In the genomic region with DNA sequence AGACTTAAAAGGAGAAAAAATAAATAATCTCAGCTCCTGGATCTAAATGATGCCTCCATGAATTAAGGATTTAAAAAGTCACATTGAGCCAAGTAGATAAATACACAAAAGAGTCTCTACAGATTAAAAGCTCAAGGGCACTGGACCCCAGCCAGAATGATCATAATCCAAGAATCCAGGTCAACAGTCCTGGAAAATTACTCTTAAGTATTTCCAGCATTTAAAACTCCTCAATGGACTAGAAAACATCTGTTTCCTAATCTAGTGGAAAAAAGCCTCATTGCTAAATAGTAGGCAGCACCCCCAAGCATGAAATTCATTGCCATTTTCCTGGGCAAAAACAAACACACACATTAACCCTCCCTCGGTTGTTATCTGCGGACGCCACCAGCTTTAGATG, we compare ENCODE assay signal across 22 cellular contexts.
DNase-seq lines count a peak whose midpoint lies in the region; ATAC-seq and TF ChIP-seq lines count a peak whose summit lies in the region.
"Had no signal": no experiment of that assay in that cellular context is flagged by ENCODE, and none has a peak within 500 bp of the region (broad histone marks: within the 10 kb centered on the region; RNA-seq: fewer than 3 reads in every experiment).

No MANE protein-coding gene starts in this region.

- H3K9me3 ChIP-seq in left ventricle myocardium inferior (replicated peaks) (no peaks in the 10 kb centered on the region), WERI-Rb-1 (ENCODE audit: severe bottlenecking) (no peaks in the 10 kb centered on the region), neural progenitor cell (ENCODE audit: low read depth) (no peaks in the 10 kb centered on the region)
- H3K9me3 ChIP-seq: HAP-1, MG63, vagina had no signal

- H3K9me3 Mint-ChIP-seq in nephron (no peaks in the 10 kb centered on the region), neural progenitor cell (no peaks in the 10 kb centered on the region)
- H3K9me3 Mint-ChIP-seq: activated naive CD4-positive, alpha-beta T cell treated with anti-CD3 and anti-CD28 coated beads, Interleukin-2, amount 50 U/mL, for 24 hours; CD8-positive, alpha-beta T cell; endodermal cell; T-helper 2 cell treated with Interferon-gamma antibody and Interleukin-4, amounts not matched to agents 5 μg/mL and 100 μg/mL, for 36 hours had no signal

- H3K27ac ChIP-seq in left ventricle myocardium inferior (replicated peaks) (peak overlapping the region; percentile 68), WERI-Rb-1 (no peak overlapping the region), neural progenitor cell (no peak overlapping the region)
- H3K27ac ChIP-seq: vagina had no signal

- H3F3A ChIP-seq in neural progenitor cell (ENCODE audit: low read depth): no peaks in the 10 kb centered on the region

- peaks cover 18% of the 10 kb centered on the region for H3K4me1 Mint-ChIP-seq in nephron
- peaks cover 5% of the 10 kb centered on the region for H3K4me1 Mint-ChIP-seq in neural progenitor cell
- H3K4me1 Mint-ChIP-seq: activated naive CD4-positive, alpha-beta T cell treated with anti-CD3 and anti-CD28 coated beads, Interleukin-2, amount 50 U/mL, for 24 hours; endodermal cell; memory B cell; naive B cell had no signal

- H3K27ac Mint-ChIP-seq in nephron: peak overlapping the region in 2 of 3 experiments; percentile 7 to 35
- H3K27ac Mint-ChIP-seq in neural progenitor cell: no peak overlapping the region
- H3K27ac Mint-ChIP-seq: activated naive CD4-positive, alpha-beta T cell treated with anti-CD3 and anti-CD28 coated beads, Interleukin-2, amount 50 U/mL, for 24 hours; CD8-positive, alpha-beta T cell; endodermal cell; memory B cell; T-helper 2 cell treated with Interferon-gamma antibody and Interleukin-4, amounts not matched to agents 5 μg/mL and 100 μg/mL, for 36 hours had no signal

- no peak for ATAC-seq in Right ventricle myocardium inferior
- ATAC-seq: CD8-positive, alpha-beta T cell had no signal

- no peaks in the 10 kb centered on the region for H3K79me2 ChIP-seq in neural progenitor cell (ENCODE audit: low read depth)

- no peaks in the 10 kb centered on the region for H4K20me1 ChIP-seq in neural progenitor cell (ENCODE audit: low read depth)

- intact Hi-C loops in left ventricle myocardium inferior (cut with micrococcal nuclease) (no loop called here), Right ventricle myocardium inferior (cut with DNase I) (no loop called here)

- H3K36me3 ChIP-seq in left ventricle myocardium inferior: no peaks in the 10 kb centered on the region
- H3K36me3 ChIP-seq in WERI-Rb-1: no peaks in the 10 kb centered on the region
- H3K36me3 ChIP-seq in neural progenitor cell: no peaks in the 10 kb centered on the region
- H3K36me3 ChIP-seq: HAP-1, MG63, vagina had no signal

- TF ChIP-seq CTCF in left ventricle myocardium inferior (IDR thresholded peaks at IDR 0.05; ENCODE audit: borderline replicate concordance) (no peak), WERI-Rb-1 (IDR thresholded peaks at IDR 0.05; ENCODE audit: low read depth, low read length) (no peak), nephron (IDR thresholded peaks at IDR 0.05; ENCODE audit: unreplicated experiment in 3 of 3) (no peak), neural progenitor cell (IDR thresholded peaks at IDR 0.05) (no peak)

- H3K27me3 ChIP-seq in left ventricle myocardium inferior (ENCODE audit: low read depth) (no peaks in the 10 kb centered on the region), WERI-Rb-1 (ENCODE audit: insufficient read depth, low read depth, severe bottlenecking) (no peaks in the 10 kb centered on the region), neural progenitor cell (no peaks in the 10 kb centered on the region)
- H3K27me3 ChIP-seq: MG63, vagina had no signal

- H3K36me3 Mint-ChIP-seq in nephron (ENCODE audit: low read depth): no peaks in the 10 kb centered on the region
- H3K36me3 Mint-ChIP-seq in neural progenitor cell: no peaks in the 10 kb centered on the region
- H3K36me3 Mint-ChIP-seq: CD8-positive, alpha-beta T cell; memory B cell; naive B cell had no signal

- H2AFZ ChIP-seq in neural progenitor cell (replicated peaks): no peak overlapping the region

- no peak overlapping the region for H3K9ac ChIP-seq in neural progenitor cell

- no peak for DNase-seq in left ventricle myocardium inferior
- DNase-seq in Right ventricle myocardium inferior (ENCODE audit: missing footprints): no peak
- peak; percentile 23 for DNase-seq in WERI-Rb-1
- no peak for DNase-seq in neural progenitor cell (ENCODE audit: low spot score)
- no peak for DNase-seq in HPDE6-E6E7 (ENCODE audit: extremely low spot score)
- DNase-seq in SKM-1 treated with dmso at 0.1 percent for 144 hours (lab: John Stamatoyannopoulos, UW; ENCODE audit: unreplicated experiment): no peak
- DNase-seq in SK-N-DZ (ENCODE audit: low spot score): no peak
- DNase-seq: CD8-positive, alpha-beta T cell; endodermal cell; hypothalamus; MG63; naive B cell; NCI-H1930; SHP77; small intestine; stimulated activated CD4-positive, alpha-beta T cell treated with anti-CD3 and anti-CD28 coated beads, Interleukin-4, amount 100 ng/mL, for 24 hours had no signal

- peaks cover 61% of the 10 kb centered on the region for H3K4me1 ChIP-seq in left ventricle myocardium inferior
- no peaks in the 10 kb centered on the region for H3K4me1 ChIP-seq in neural progenitor cell
- H3K4me1 ChIP-seq: HAP-1 had no signal

- H3K4me2 ChIP-seq in neural progenitor cell: no peak overlapping the region

- H3K27me3 Mint-ChIP-seq in nephron (ENCODE audit: low read depth) (peaks cover 3% of the 10 kb centered on the region), neural progenitor cell (ENCODE audit: insufficient read depth, low read depth) (peaks cover 5% of the 10 kb centered on the region)
- H3K27me3 Mint-ChIP-seq: activated naive CD4-positive, alpha-beta T cell treated with anti-CD3 and anti-CD28 coated beads, Interleukin-2, amount 50 U/mL, for 24 hours; naive B cell had no signal

- H3K4me3 ChIP-seq in left ventricle myocardium inferior: no peak overlapping the region
- H3K4me3 ChIP-seq in WERI-Rb-1 (ENCODE audit: low read depth, low read length): no peak overlapping the region
- H3K4me3 ChIP-seq in neural progenitor cell: no peak overlapping the region
- H3K4me3 ChIP-seq: HAP-1, MG63, vagina had no signal

- H3K4me3 Mint-ChIP-seq in nephron (no peak overlapping the region), neural progenitor cell (no peak overlapping the region)
- H3K4me3 Mint-ChIP-seq: activated naive CD4-positive, alpha-beta T cell treated with anti-CD3 and anti-CD28 coated beads, Interleukin-2, amount 50 U/mL, for 24 hours; CD8-positive, alpha-beta T cell; endodermal cell; memory B cell; naive B cell; T-helper 2 cell treated with Interferon-gamma antibody and Interleukin-4, amounts not matched to agents 5 μg/mL and 100 μg/mL, for 36 hours had no signal
